ENCODE assay signal across 27 cellular contexts in genomic region chr5:137648361-137648760, GRCh38.
DNase-seq lines count a peak whose midpoint lies in the region; ATAC-seq and TF ChIP-seq lines count a peak whose summit lies in the region.
"Had no signal": no experiment of that assay in that cellular context is flagged by ENCODE, and none has a peak within 500 bp of the region (broad histone marks: within the 10 kb centered on the region; RNA-seq: fewer than 3 reads in every experiment).

No MANE protein-coding gene starts in this region.

- DNase-seq in NCI-H446 treated with DMSO at 0.1 percent for 48 hours (lab: John Stamatoyannopoulos, UW) = peak; percentile 22
- DNase-seq in cerebellar cortex (ENCODE audit: low spot score) = peak; percentile 99
- DNase-seq in inferior parietal cortex (ENCODE audit: extremely low spot score) = peak; percentile 68
- no peak for DNase-seq in smooth muscle cell (lab: John Stamatoyannopoulos, UW; ENCODE audit: unreplicated experiment)
- DNase-seq in ovary = no peak
- no peak for DNase-seq in dermis blood vessel endothelial cell
- DNase-seq: activated CD8-positive, alpha-beta memory T cell treated with anti-CD3 and anti-CD28 coated beads, Interleukin-2, amount 50 U/mL, for 4 hours; activated naive CD8-positive, alpha-beta T cell treated with anti-CD3 and anti-CD28 coated beads, Interleukin-2, amount 10 ng/mL, durations not matched to agents 7 days and 5 days; brain microvascular endothelial cell; CD4-positive, alpha-beta memory T cell; DMS79; glutamatergic neuron; H9; left lung; mucosa of descending colon; NCI-H1092; NCI-H1930; psoas muscle; stimulated activated CD4-positive, alpha-beta T cell treated with anti-CD3 and anti-CD28 coated beads, Interleukin-2, amount 100 ng/mL, for 24 hours; T-helper 17 cell had no signal

- H3K27ac ChIP-seq in smooth muscle cell (ENCODE audit: low read depth) (peak overlapping the region; percentile 46), ovary (no peak overlapping the region)
- H3K27ac ChIP-seq: brain microvascular endothelial cell, left lung, psoas muscle, SJSA1, suprapubic skin, VCaP had no signal

- no peak overlapping the region for H3K9ac ChIP-seq in smooth muscle cell (ENCODE audit: low read depth)

- no peak overlapping the region for H2AFZ ChIP-seq in smooth muscle cell (ENCODE audit: low read depth)

- H3F3A ChIP-seq in smooth muscle cell (ENCODE audit: low read depth) = peaks cover 6% of the 10 kb centered on the region

- no peak for ATAC-seq in HG03354 (IDR thresholded peaks at IDR 0.05; ENCODE audit: poor library complexity, severe bottlenecking, unreplicated experiment)
- ATAC-seq: mucosa of descending colon; Panc1; psoas muscle; stimulated activated effector memory CD8-positive, alpha-beta T cell treated with anti-CD3 and anti-CD28 coated beads, Interleukin-12 subunit alpha, Interleukin-12 subunit beta, amount 100 ng/mL, for 72 hours; T-helper 17 cell had no signal

- H3K27me3 ChIP-seq in smooth muscle cell (ENCODE audit: low read depth) = no peaks in the 10 kb centered on the region
- no peaks in the 10 kb centered on the region for H3K27me3 ChIP-seq in ovary
- H3K27me3 ChIP-seq: brain microvascular endothelial cell, left lung, suprapubic skin had no signal

- intact Hi-C loops in ovary (cut with DNase I) = no loop called here

- no peaks in the 10 kb centered on the region for H4K20me1 ChIP-seq in smooth muscle cell (ENCODE audit: low read depth)

- H3K36me3 ChIP-seq in smooth muscle cell (ENCODE audit: low read depth) (peaks cover 5% of the 10 kb centered on the region), ovary (no peaks in the 10 kb centered on the region)
- H3K36me3 ChIP-seq: brain microvascular endothelial cell, left lung, SJSA1, suprapubic skin had no signal

- WGBS in smooth muscle cell (ENCODE audit: low lambda C conversion rate) = 59% methylated on average over 5 of the region's 5 CpGs
- 72 to 81% (median 73%) methylated on average over 5 of the region's 5 CpGs for WGBS in ovary, 3 donors

- H3K4me2 ChIP-seq in smooth muscle cell = peak overlapping the region; percentile 35

- TF ChIP-seq EP300 in ovary (IDR thresholded peaks at IDR 0.05) = no peak

- H3K4me1 ChIP-seq in smooth muscle cell (ENCODE audit: low read depth) (no peaks in the 10 kb centered on the region), ovary (ENCODE audit: insufficient read depth) (peaks cover 7% of the 10 kb centered on the region)
- H3K4me1 ChIP-seq: left lung, psoas muscle, SJSA1 had no signal

- no peaks in the 10 kb centered on the region for H3K79me2 ChIP-seq in smooth muscle cell (ENCODE audit: low read depth)

- TF ChIP-seq CTCF in smooth muscle cell (IDR thresholded peaks at IDR 0.05; ENCODE audit: borderline replicate concordance, insufficient read depth, poor library complexity, severe bottlenecking) = no peak
- no peak for TF ChIP-seq CTCF in ovary (IDR thresholded peaks at IDR 0.05)

- TF ChIP-seq POLR2A in ovary (IDR thresholded peaks at IDR 0.05) = no peak

- H3K9me3 ChIP-seq in smooth muscle cell (replicated peaks; ENCODE audit: low read depth) (no peaks in the 10 kb centered on the region), ovary (no peaks in the 10 kb centered on the region)
- H3K9me3 ChIP-seq: left lung, mucosa of descending colon, SJSA1, suprapubic skin had no signal

- H3K4me3 ChIP-seq in smooth muscle cell (no peak overlapping the region), ovary (no peak overlapping the region)
- H3K4me3 ChIP-seq: left lung, mucosa of descending colon, psoas muscle, SJSA1, skin epidermis, suprapubic skin had no signal

Comparison
In these comparisons a context has a peak if more than half of its experiments do, and no peak if none do; other contexts are left out.
1. DNase-seq: peak in NCI-H446 treated with DMSO at 0.1 percent for 48 hours (single experiment), cerebellar cortex (single experiment) and inferior parietal cortex (single experiment); none in smooth muscle cell (single experiment), ovary (0 of 5) and dermis blood vessel endothelial cell (single experiment).